8 cellular contexts compared by ENCODE assay signal in genomic region chr21:33403786-33404571, GRCh38. TPM values are rescaled to one million over a fixed set of nuclear protein-coding genes. Genes with fewer than 3 reads are reported as not detected.
A peak's percentile ranks its signal among the peaks of the same experiment; 100 is the strongest.
DNase-seq lines count a peak whose midpoint lies in the region; ATAC-seq and TF ChIP-seq lines count a peak whose summit lies in the region.

No MANE protein-coding gene starts in this region.

- 1 to 3% methylated on average over 15 to 35 of the region's 47 CpGs for WGBS in lower leg skin, 2 donors

- peak overlapping the region; percentile 93 for H3K27ac ChIP-seq in BLaER1

- 0 out of 2 replicates have a peak, but pooled peaks cover 4% of the 10 kb centered on the region for H3K36me3 ChIP-seq in BLaER1
- H3K36me3 ChIP-seq in MG63, result peaks cover 13% of the 10 kb centered on the region

- ATAC-seq in GM19324 (IDR thresholded peaks at IDR 0.05; ENCODE audit: low FRiP score, unreplicated experiment), result peak; percentile 35
- ATAC-seq in stimulated activated memory B cell treated with anti-CD40 and anti-IgM and Interleukin-4, amounts not matched to agents 10 μg/mL and 1 μg/mL and 100 μg/mL, for 72 hours, result peak; percentile 75
- ATAC-seq in HG03460 (IDR thresholded peaks at IDR 0.05; ENCODE audit: unreplicated experiment), result no peak

- peak overlapping the region; percentile 93 for H3K27ac Mint-ChIP-seq in stimulated activated memory B cell treated with anti-CD40 and anti-IgM and Interleukin-4, amounts not matched to agents 10 μg/mL and 1 μg/mL and 100 μg/mL, for 72 hours

- peak overlapping the region; percentile 82 for H3K4me2 ChIP-seq in BLaER1

- H3K36me3 Mint-ChIP-seq in stimulated activated memory B cell treated with anti-CD40 and anti-IgM and Interleukin-4, amounts not matched to agents 10 μg/mL and 1 μg/mL and 100 μg/mL, for 72 hours, result peaks cover 33% of the 10 kb centered on the region

- H3K27me3 Mint-ChIP-seq in stimulated activated memory B cell treated with anti-CD40 and anti-IgM and Interleukin-4, amounts not matched to agents 10 μg/mL and 1 μg/mL and 100 μg/mL, for 72 hours, result no peaks in the 10 kb centered on the region

- TF ChIP-seq CTCF in WI38 (IDR thresholded peaks at IDR 0.05; ENCODE audit: low read depth, low read length) (no peak), lower leg skin (IDR thresholded peaks at IDR 0.05) (no peak)

- no peaks in the 10 kb centered on the region for H3K9me3 Mint-ChIP-seq in stimulated activated memory B cell treated with anti-CD40 and anti-IgM and Interleukin-4, amounts not matched to agents 10 μg/mL and 1 μg/mL and 100 μg/mL, for 72 hours

- H3K27me3 ChIP-seq in BLaER1 (no peaks in the 10 kb centered on the region), MG63 (no peaks in the 10 kb centered on the region)

- TF ChIP-seq POLR2A in lower leg skin (IDR thresholded peaks at IDR 0.05), result no peak

- H3K4me3 Mint-ChIP-seq in stimulated activated memory B cell treated with anti-CD40 and anti-IgM and Interleukin-4, amounts not matched to agents 10 μg/mL and 1 μg/mL and 100 μg/mL, for 72 hours, result peak overlapping the region; percentile 96

- H4K20me1 ChIP-seq in BLaER1, result peaks cover 49% of the 10 kb centered on the region

- peak; percentile 53 for DNase-seq in MG63
- peak; percentile 78 for DNase-seq in ecto neural progenitor cell (ENCODE audit: low spot score)
- peak; percentile 50 to 91 for DNase-seq in lower leg skin (ENCODE audit: low spot score in 2 of 2)

- intact Hi-C loops in lower leg skin (cut with DNase I; ENCODE audit: low total_unique reads), result no loop called here

- peaks cover 64% of the 10 kb centered on the region for H3K4me1 ChIP-seq in BLaER1

- H3K4me1 Mint-ChIP-seq in stimulated activated memory B cell treated with anti-CD40 and anti-IgM and Interleukin-4, amounts not matched to agents 10 μg/mL and 1 μg/mL and 100 μg/mL, for 72 hours, result peaks cover 70% of the 10 kb centered on the region

- H3K4me3 ChIP-seq in BLaER1, result peak overlapping the region; percentile 97
- H3K4me3 ChIP-seq in MG63, result peak overlapping the region; percentile 85
- peak overlapping the region; percentile 83 for H3K4me3 ChIP-seq in WI38 (ENCODE audit: low read depth, low read length)
- peak overlapping the region; percentile 87 for H3K4me3 ChIP-seq in lower leg skin (ENCODE audit: low read depth, poor library complexity, severe bottlenecking)

- H3K9ac ChIP-seq in BLaER1, result peak overlapping the region; percentile 89

- H3K9me3 ChIP-seq in BLaER1 (no peaks in the 10 kb centered on the region), MG63 (no peaks in the 10 kb centered on the region)

RNA-seq across cellular contexts. Expression of gene IFNGR2, which starts 0.8 kb away (rescaled TPM):
- 63.6 and 66.8 TPM in 2 replicates for total RNA-seq in MG63 (2014; rRNA removed; shearing (Covaris generic); ENCODE audit: low replicate concordance)
- total RNA-seq in lower leg skin, result 10 to 100 TPM; 46.7 to 74.1 (median 60.9) TPM
